In genomic region chr5:407051-407450, GRCh38 we compare ENCODE assay signal across 19 cellular contexts.
"Had no signal": no experiment of that assay in that cellular context is flagged by ENCODE, and none has a peak within 500 bp of the region (broad histone marks: within the 10 kb centered on the region; RNA-seq: fewer than 3 reads in every experiment).

No MANE protein-coding gene starts in this region.

- H3K27ac ChIP-seq: brain microvascular endothelial cell, dorsolateral prefrontal cortex, heart right ventricle, lower lobe of right lung, right lobe of liver, skin epidermis, tibial artery had no signal

- H3K4me3 Mint-ChIP-seq: central memory CD8-positive, alpha-beta T cell; effector memory CD8-positive, alpha-beta T cell; naive thymus-derived CD4-positive, alpha-beta T cell; neural crest cell; stimulated activated naive CD8-positive, alpha-beta T cell treated with anti-CD3 and anti-CD28 coated beads, Interleukin-15, amount 100 ng/mL, for 72 hours had no signal

- H3K27me3 ChIP-seq: brain microvascular endothelial cell, right lobe of liver had no signal

- ATAC-seq: activated naive CD4-positive, alpha-beta T cell treated with anti-CD3 and anti-CD28 coated beads, Interleukin-2, amount 50 U/mL, for 72 hours; effector memory CD8-positive, alpha-beta T cell; heart right ventricle; lower lobe of right lung; naive thymus-derived CD4-positive, alpha-beta T cell; right lobe of liver; stimulated activated naive CD8-positive, alpha-beta T cell treated with anti-CD3 and anti-CD28 coated beads, Interleukin-15, amount 100 ng/mL, for 72 hours had no signal

- H3K36me3 ChIP-seq: brain microvascular endothelial cell, heart right ventricle, lower lobe of right lung, right lobe of liver, tibial artery had no signal

- H3K27ac Mint-ChIP-seq: activated naive CD4-positive, alpha-beta T cell treated with anti-CD3 and anti-CD28 coated beads, Interleukin-2, amount 50 U/mL, for 72 hours; effector memory CD8-positive, alpha-beta T cell; naive thymus-derived CD4-positive, alpha-beta T cell; stimulated activated naive CD8-positive, alpha-beta T cell treated with anti-CD3 and anti-CD28 coated beads, Interleukin-15, amount 100 ng/mL, for 72 hours had no signal

- FAIRE-seq: colon, kidney, TTC549 had no signal

- H3K9me3 Mint-ChIP-seq: central memory CD8-positive, alpha-beta T cell; effector memory CD8-positive, alpha-beta T cell; neural crest cell; stimulated activated naive CD8-positive, alpha-beta T cell treated with anti-CD3 and anti-CD28 coated beads, Interleukin-15, amount 100 ng/mL, for 72 hours had no signal

- H3K4me1 Mint-ChIP-seq: central memory CD8-positive, alpha-beta T cell; neural crest cell had no signal

- H3K4me1 ChIP-seq: heart right ventricle, lower lobe of right lung, right lobe of liver, tibial artery had no signal

- H3K4me3 ChIP-seq: dorsolateral prefrontal cortex, heart right ventricle, lower lobe of right lung, right lobe of liver, skin epidermis, tibial artery had no signal

- H3K9me3 ChIP-seq: heart right ventricle, lower lobe of right lung, right lobe of liver, tibial artery had no signal

- H3K27me3 Mint-ChIP-seq: stimulated activated naive CD8-positive, alpha-beta T cell treated with anti-CD3 and anti-CD28 coated beads, Interleukin-15, amount 100 ng/mL, for 72 hours had no signal

- DNase-seq: activated T-cell treated with anti-CD3 and anti-CD28 coated beads, Interleukin-2, amount 50 U/mL, for 1 hour; brain microvascular endothelial cell; effector memory CD8-positive, alpha-beta T cell; heart right ventricle; kidney; lower lobe of right lung; naive thymus-derived CD4-positive, alpha-beta T cell; occipital lobe; right lobe of liver; stimulated activated CD4-positive, alpha-beta T cell treated with anti-CD3 and anti-CD28 coated beads, Interleukin-1b, Interleukin-23, amount 100 ng/mL, for 48 hours; stimulated activated naive CD8-positive, alpha-beta T cell treated with anti-CD3 and anti-CD28 coated beads, Interleukin-15, amount 100 ng/mL, for 72 hours had no signal
